8 cellular contexts compared by ENCODE assay signal in the genomic region with DNA sequence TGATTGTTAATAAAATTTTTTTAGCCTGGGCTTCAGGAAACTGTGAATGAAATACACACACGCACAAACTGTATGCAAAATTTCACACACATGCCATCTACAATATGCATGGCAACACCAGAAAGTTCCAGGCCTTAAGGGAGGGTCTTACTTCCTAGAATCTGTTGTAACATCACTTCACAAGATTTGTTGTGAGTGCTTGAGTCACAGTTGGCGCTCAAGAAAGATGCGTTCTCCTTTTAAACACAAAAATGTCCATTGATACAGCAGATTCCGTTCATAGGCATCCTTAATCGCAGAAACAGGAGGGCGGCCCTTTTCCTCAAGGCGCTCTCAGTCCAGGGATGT. TPM values are rescaled to one million over a fixed set of nuclear protein-coding genes. Genes with fewer than 3 reads are reported as not detected.
DNase-seq lines count a peak whose midpoint lies in the region; ATAC-seq, FAIRE-seq and TF ChIP-seq lines count a peak whose summit lies in the region.

No MANE protein-coding gene starts in this region.

- H3K27me3 ChIP-seq in duodenal mucosa (ENCODE audit: control insufficient read depth in 1 of 2, insufficient read depth in 2 of 2, low read length in 2 of 2) (no peaks in the 10 kb centered on the region), neutrophil (no peaks in the 10 kb centered on the region)

- H3K9ac ChIP-seq in ES-I3 (ENCODE audit: low read depth, low read length) (peak overlapping the region; percentile 97; the same call in 1 of the 2 replicates), duodenal mucosa (ENCODE audit: low read depth in 1 of 2, low read length in 2 of 2) (peak overlapping the region; percentile 13 to 95)

- H3K4me1 ChIP-seq in ES-I3 (ENCODE audit: insufficient read depth, low read length), result no peaks in the 10 kb centered on the region
- peaks cover 12 to 22% of the 10 kb centered on the region in 2 donors for H3K4me1 ChIP-seq in duodenal mucosa (ENCODE audit: control insufficient read depth in 1 of 2, insufficient read depth in 2 of 2, low read length in 2 of 2)
- H3K4me1 ChIP-seq in neutrophil (ENCODE audit: control insufficient read depth in 1 of 2, insufficient read depth in 1 of 2, low read depth in 1 of 2, low read length in 1 of 2), result peaks cover 55 to 75% of the 10 kb centered on the region in 2 experiments

- FAIRE-seq in RCC 7860 (lab: Jason Lieb, UNC), result no peak

- H3K27ac ChIP-seq in duodenal mucosa (ENCODE audit: low read depth, low read length) (no peak overlapping the region), neutrophil (peak overlapping the region; percentile 94)

- H3K36me3 ChIP-seq in ES-I3 (ENCODE audit: insufficient read depth, low read length), result no peaks in the 10 kb centered on the region
- peaks cover 0 to 3% of the 10 kb centered on the region in 2 donors for H3K36me3 ChIP-seq in duodenal mucosa (ENCODE audit: control insufficient read depth in 1 of 2, insufficient read depth in 2 of 2, low read length in 2 of 2)
- peaks cover 25% of the 10 kb centered on the region for H3K36me3 ChIP-seq in neutrophil

- DNase-seq in LNCaP clone FGC (ENCODE audit: low read depth) (no peak), RCC 7860 (ENCODE audit: low spot score) (no peak), kidney tubule cell (ENCODE audit: low spot score) (no peak), GM19238 (ENCODE audit: insufficient read length, low spot score) (no peak)

- H3K4me3 ChIP-seq in LNCaP clone FGC (ENCODE audit: low read depth, low read length), result peak overlapping the region; percentile 93
- peak overlapping the region; percentile 96 to 97 for H3K4me3 ChIP-seq in duodenal mucosa (ENCODE audit: low read depth in 1 of 2, low read length in 2 of 2)
- H3K4me3 ChIP-seq in neutrophil (ENCODE audit: low read depth in 1 of 2, low read length in 1 of 2), result peak overlapping the region; percentile 94 to 95

- ATAC-seq in esophagus mucosa, result no peak

- no peaks in the 10 kb centered on the region for H3K9me3 ChIP-seq in ES-I3 (ENCODE audit: control insufficient read depth, insufficient read depth, low read length)
- no peaks in the 10 kb centered on the region for H3K9me3 ChIP-seq in duodenal mucosa (ENCODE audit: control insufficient read depth in 1 of 2, low read length in 2 of 2)
- no peaks in the 10 kb centered on the region for H3K9me3 ChIP-seq in neutrophil

- TF ChIP-seq CTCF in LNCaP clone FGC (IDR thresholded peaks at IDR 0.05; ENCODE audit: control insufficient read depth, extremely low read depth, insufficient read depth) (no peak), neutrophil (IDR thresholded peaks at IDR 0.05) (no peak)

RNA-seq across cellular contexts. Expression of gene RTF2, which starts 0.5 kb away (rescaled TPM):
- total RNA-seq in esophagus mucosa, result 51.0 TPM

RNA-seq across cellular contexts. Expression of gene CASS4, which starts 55.9 kb away (rescaled TPM):
- 0.28 TPM for total RNA-seq in esophagus mucosa

RNA-seq across cellular contexts. Expression of gene FAM209A, which starts 56.6 kb away (rescaled TPM):
- not detected for total RNA-seq in esophagus mucosa
